19 cellular contexts compared by ENCODE assay signal in the genomic region with DNA sequence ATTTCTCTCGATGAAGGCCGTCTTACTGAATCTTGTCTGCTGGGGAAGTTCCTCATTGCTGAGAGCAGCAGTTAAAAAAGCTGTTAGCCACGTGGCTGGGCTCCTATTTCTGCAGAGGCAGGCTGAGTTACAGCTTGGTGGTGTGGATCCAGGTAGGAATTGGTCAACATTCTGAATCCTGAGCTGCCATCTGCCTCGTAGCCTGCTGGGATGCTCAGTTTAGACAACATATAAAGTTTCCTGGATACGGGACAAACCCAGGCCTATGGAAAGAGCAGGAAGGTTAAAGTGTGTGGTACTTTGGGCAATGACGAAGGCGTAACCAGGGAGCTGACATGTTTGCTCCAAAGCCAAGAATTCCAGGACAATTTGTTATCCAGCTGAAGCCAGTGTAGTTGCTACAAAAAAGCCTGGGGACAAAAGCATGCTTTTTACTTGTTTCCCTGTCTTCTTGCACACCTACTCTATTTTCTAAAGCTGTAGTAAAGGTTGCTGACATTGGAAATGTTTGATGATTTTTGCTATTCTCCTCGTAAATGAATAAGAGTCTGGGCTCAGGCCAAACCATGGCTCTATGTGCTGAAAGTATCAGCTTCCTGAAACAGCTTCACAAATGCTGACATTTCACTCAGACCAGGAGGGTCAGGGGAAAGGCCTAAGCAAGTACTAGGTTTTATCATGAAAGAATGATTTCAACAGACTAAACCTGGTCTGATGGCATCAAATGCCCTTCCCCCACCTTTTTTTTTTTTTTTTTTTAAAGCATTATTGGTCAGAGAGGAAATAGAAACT. TPM values are rescaled to one million over a fixed set of nuclear protein-coding genes. Genes with fewer than 3 reads are reported as not detected.
DNase-seq lines count a peak whose midpoint lies in the region; ATAC-seq lines count a peak whose summit lies in the region.
"Had no signal": no experiment of that assay in that cellular context is flagged by ENCODE, and none has a peak within 500 bp of the region (broad histone marks: within the 10 kb centered on the region; RNA-seq: fewer than 3 reads in every experiment).

No MANE protein-coding gene starts in this region.

- no peak overlapping the region for H3K4me3 Mint-ChIP-seq in T-helper 1 cell treated with Interleukin-12 subunit alpha and Interleukin-12 subunit beta and Interleukin-4 antibody, amounts not matched to agents 30 μg/mL and 1 μg/mL, for 36 hours
- no peak overlapping the region for H3K4me3 Mint-ChIP-seq in CD4-positive, alpha-beta memory T cell
- H3K4me3 Mint-ChIP-seq: CD8-positive, alpha-beta memory T cell; T-cell had no signal

- H3K27me3 Mint-ChIP-seq in T-helper 1 cell treated with Interleukin-12 subunit alpha and Interleukin-12 subunit beta and Interleukin-4 antibody, amounts not matched to agents 30 μg/mL and 1 μg/mL, for 36 hours (ENCODE audit: low read depth), result no peaks in the 10 kb centered on the region
- no peaks in the 10 kb centered on the region for H3K27me3 Mint-ChIP-seq in CD4-positive, alpha-beta memory T cell
- H3K27me3 Mint-ChIP-seq: T-cell had no signal

- POLR2A ChIA-PET in CD4-positive, alpha-beta memory T cell (lab: Charles Lee; ENCODE audit: partially characterized antibody), result no interaction called here

- peak overlapping the region; percentile 86 for H3K27ac ChIP-seq in skeletal muscle tissue (ENCODE audit: low read depth, low read length)
- no peak overlapping the region for H3K27ac ChIP-seq in CD4-positive, alpha-beta memory T cell (ENCODE audit: low read depth, low read length)
- H3K27ac ChIP-seq: adrenal gland, heart right ventricle, pancreas had no signal

- no peaks in the 10 kb centered on the region for H3K36me3 ChIP-seq in skeletal muscle tissue (ENCODE audit: control insufficient read depth in 3 of 3, insufficient read depth in 3 of 3, low read length in 3 of 3)
- no peaks in the 10 kb centered on the region for H3K36me3 ChIP-seq in CD4-positive, alpha-beta memory T cell (ENCODE audit: insufficient read depth, low read length)
- H3K36me3 ChIP-seq: adrenal gland, pancreas had no signal

- peak overlapping the region; percentile 8 for H3K27ac Mint-ChIP-seq in T-helper 1 cell treated with Interleukin-12 subunit alpha and Interleukin-12 subunit beta and Interleukin-4 antibody, amounts not matched to agents 30 μg/mL and 1 μg/mL, for 36 hours
- H3K27ac Mint-ChIP-seq in CD4-positive, alpha-beta memory T cell, result peak overlapping the region in 1 of 7 donors; percentile 3
- H3K27ac Mint-ChIP-seq: T-cell had no signal

- peaks cover 28% of the 10 kb centered on the region for H3K36me3 Mint-ChIP-seq in T-helper 1 cell treated with Interleukin-12 subunit alpha and Interleukin-12 subunit beta and Interleukin-4 antibody, amounts not matched to agents 30 μg/mL and 1 μg/mL, for 36 hours (ENCODE audit: low read depth)
- H3K36me3 Mint-ChIP-seq in CD4-positive, alpha-beta memory T cell, result no peaks in the 10 kb centered on the region
- H3K36me3 Mint-ChIP-seq: CD8-positive, alpha-beta memory T cell; T-cell had no signal

- peaks cover 11% of the 10 kb centered on the region for H3K4me1 Mint-ChIP-seq in T-helper 1 cell treated with Interleukin-12 subunit alpha and Interleukin-12 subunit beta and Interleukin-4 antibody, amounts not matched to agents 30 μg/mL and 1 μg/mL, for 36 hours (ENCODE audit: low read depth)
- H3K4me1 Mint-ChIP-seq in CD4-positive, alpha-beta memory T cell, result peaks cover 12 to 18% (median 13%) of the 10 kb centered on the region in 4 donors

- H3K9me3 Mint-ChIP-seq in T-helper 1 cell treated with Interleukin-12 subunit alpha and Interleukin-12 subunit beta and Interleukin-4 antibody, amounts not matched to agents 30 μg/mL and 1 μg/mL, for 36 hours, result no peaks in the 10 kb centered on the region
- H3K9me3 Mint-ChIP-seq in CD4-positive, alpha-beta memory T cell, result no peaks in the 10 kb centered on the region
- H3K9me3 Mint-ChIP-seq: CD8-positive, alpha-beta memory T cell; T-cell had no signal

- peaks cover 43 to 49% (median 49%) of the 10 kb centered on the region in 3 donors for H3K4me1 ChIP-seq in skeletal muscle tissue (ENCODE audit: control insufficient read depth in 3 of 3, insufficient read depth in 3 of 3, low read length in 3 of 3)
- H3K4me1 ChIP-seq in CD4-positive, alpha-beta memory T cell (ENCODE audit: insufficient read depth, low read length), result peaks cover 14% of the 10 kb centered on the region
- H3K4me1 ChIP-seq: adrenal gland, pancreas had no signal

- no peak for DNase-seq in T-helper 1 cell
- DNase-seq in NOMO-1 treated with DMSO at 0.1 percent for 48 hours (lab: John Stamatoyannopoulos, UW; ENCODE audit: unreplicated experiment), result peak; percentile 40
- DNase-seq in dermis microvascular lymphatic vessel endothelial cell (ENCODE audit: low read depth in 2 of 2), result peak; percentile 16 to 40
- DNase-seq in CD4-positive, alpha-beta memory T cell, result no peak
- DNase-seq: 8988T; activated CD4-positive, alpha-beta T cell treated with anti-CD3 and anti-CD28 coated beads for 4 hours; activated T-cell treated with anti-CD3 and anti-CD28 coated beads, Interleukin-2, amount 50 U/mL, for 1 hour; adrenal gland; CD8-positive, alpha-beta memory T cell; erythroblast; heart right ventricle; kidney; NCI-H526 treated with DMSO at 0.1 percent for 48 hours; pancreas; T-cell had no signal

- peak overlapping the region in 2 of 3 donors; percentile 65 to 70 for H3K9ac ChIP-seq in skeletal muscle tissue (ENCODE audit: low read depth in 1 of 3, low read length in 3 of 3)

- H3K27me3 ChIP-seq in skeletal muscle tissue (ENCODE audit: control insufficient read depth in 3 of 3, insufficient read depth in 3 of 3, low read length in 3 of 3), result no peaks in the 10 kb centered on the region
- H3K27me3 ChIP-seq in CD4-positive, alpha-beta memory T cell (ENCODE audit: insufficient read depth, low read length), result no peaks in the 10 kb centered on the region
- H3K27me3 ChIP-seq: adrenal gland, heart right ventricle, pancreas had no signal

- intact Hi-C loops in CD4-positive, alpha-beta memory T cell (cut with micrococcal nuclease), result no loop called here

- H3K9me3 ChIP-seq in skeletal muscle tissue (ENCODE audit: control insufficient read depth in 3 of 3, low read length in 3 of 3), result no peaks in the 10 kb centered on the region
- H3K9me3 ChIP-seq in CD4-positive, alpha-beta memory T cell (ENCODE audit: control insufficient read depth in 1 of 2, low read length in 2 of 2), result no peaks in the 10 kb centered on the region
- H3K9me3 ChIP-seq: adrenal gland, heart right ventricle, pancreas had no signal

- peak overlapping the region in 2 of 3 donors; percentile 42 to 49 for H3K4me3 ChIP-seq in skeletal muscle tissue (ENCODE audit: low read length in 3 of 3)
- H3K4me3 ChIP-seq in CD4-positive, alpha-beta memory T cell (ENCODE audit: low read length in 2 of 2), result no peak overlapping the region
- H3K4me3 ChIP-seq: adrenal gland, heart right ventricle, pancreas had no signal

- no peak for ATAC-seq in GM19467 (IDR thresholded peaks at IDR 0.05; ENCODE audit: unreplicated experiment)
- no peak for ATAC-seq in HG02623 (IDR thresholded peaks at IDR 0.05; ENCODE audit: unreplicated experiment)
- ATAC-seq: T-cell had no signal

- CTCF ChIA-PET in CD4-positive, alpha-beta memory T cell (lab: Charles Lee; ENCODE audit: partially characterized antibody), result interaction anchor here (0.7 to 2.8 kb wide), 5 partner anchors 11 to 146 kb away, joined by 3 to 9 read pairs (median 3); no protein-coding TSS in a partner anchor

RNA-seq across cellular contexts. Expression of a gene that starts 12.4 kb away (rescaled TPM):
- 14.5 and 42.1 TPM in 2 replicates for total RNA-seq in dermis microvascular lymphatic vessel endothelial cell
- 21.9 TPM for total RNA-seq in skeletal muscle tissue
- total RNA-seq in CD4-positive, alpha-beta memory T cell, result not detected
- polyA plus RNA-seq in CD4-positive, alpha-beta memory T cell, result not detected
- total RNA-seq: kidney, T-cell had no signal
- polyA plus RNA-seq: CD8-positive, alpha-beta memory T cell had no signal

RNA-seq across cellular contexts. Expression of a gene that starts 38.6 kb away (rescaled TPM):
- total RNA-seq in dermis microvascular lymphatic vessel endothelial cell, result 0.39 and 0.76 TPM in 2 replicates
- total RNA-seq in skeletal muscle tissue, result 3.1 TPM
- total RNA-seq in CD4-positive, alpha-beta memory T cell, result not detected
- not detected for polyA plus RNA-seq in CD4-positive, alpha-beta memory T cell
- total RNA-seq: CD8-positive, alpha-beta memory T cell; T-cell had no signal
- polyA plus RNA-seq: CD8-positive, alpha-beta memory T cell had no signal

Comparison
In these comparisons a context has a peak if more than half of its experiments do, and no peak if none do; other contexts are left out.
1. DNase-seq: peak in NOMO-1 treated with DMSO at 0.1 percent for 48 hours (single experiment) and dermis microvascular lymphatic vessel endothelial cell (2 of 2); none in T-helper 1 cell (0 of 5) and CD4-positive, alpha-beta memory T cell (0 of 5).
2. H3K4me3 ChIP-seq: peak in skeletal muscle tissue (2 of 3); none in CD4-positive, alpha-beta memory T cell (0 of 2).
3. RNA of a gene that starts 12.4 kb away (total RNA-seq): 21.9 TPM in skeletal muscle tissue (single experiment) and 14.5 to 42.1 TPM in dermis microvascular lymphatic vessel endothelial cell; not detected in CD4-positive, alpha-beta memory T cell; every median in the first group is over 10 times any median in the second.